35 cellular contexts compared by ENCODE assay signal in genomic region chr3:140429791-140430190, GRCh38.
"Had no signal": no experiment of that assay in that cellular context is flagged by ENCODE, and none has a peak within 500 bp of the region (broad histone marks: within the 10 kb centered on the region; RNA-seq: fewer than 3 reads in every experiment).

No MANE protein-coding gene starts in this region.

- H3K27me3 ChIP-seq: MG63 had no signal

- H3K4me3 ChIP-seq: MG63 had no signal

- H3K9me3 ChIP-seq: MG63 had no signal

- H3K36me3 ChIP-seq: MG63 had no signal

- DNase-seq: Karpas-422, Kasumi-1, KBM-7, KG1, MG63, MM.1S, MV-4-11, NCI-H1048, NCI-H1092, NCI-H1092 treated with DMSO at 0.1 percent for 48 hours, NCI-H1105, NCI-H1105 treated with DMSO at 0.1 percent for 48 hours, NCI-H1417, NCI-H1417 treated with DMSO at 0.1 percent for 48 hours, NCI-H1436, NCI-H1436 treated with DMSO at 0.1 percent for 48 hours, NCI-H146, NCI-H1694, NCI-H1694 treated with DMSO at 0.1 percent for 48 hours, NCI-H187, NCI-H187 treated with DMSO at 0.1 percent for 48 hours, NCI-H1930, NCI-H2029, NCI-H2029 treated with DMSO at 0.1 percent for 48 hours, NCI-H2081, NCI-H2081 treated with DMSO at 0.1 percent for 48 hours, NCI-H2107, NCI-H2171, NCI-H2171 treated with DMSO at 0.1 percent for 48 hours, NCI-H2227 treated with DMSO at 0.1 percent for 48 hours, NCI-H226, NCI-H345, NCI-H446, NCI-H446 treated with DMSO at 0.1 percent for 48 hours had no signal

- H3K27ac ChIP-seq: KMS-11 had no signal
